8 cellular contexts compared by ENCODE assay signal in the genomic region with DNA sequence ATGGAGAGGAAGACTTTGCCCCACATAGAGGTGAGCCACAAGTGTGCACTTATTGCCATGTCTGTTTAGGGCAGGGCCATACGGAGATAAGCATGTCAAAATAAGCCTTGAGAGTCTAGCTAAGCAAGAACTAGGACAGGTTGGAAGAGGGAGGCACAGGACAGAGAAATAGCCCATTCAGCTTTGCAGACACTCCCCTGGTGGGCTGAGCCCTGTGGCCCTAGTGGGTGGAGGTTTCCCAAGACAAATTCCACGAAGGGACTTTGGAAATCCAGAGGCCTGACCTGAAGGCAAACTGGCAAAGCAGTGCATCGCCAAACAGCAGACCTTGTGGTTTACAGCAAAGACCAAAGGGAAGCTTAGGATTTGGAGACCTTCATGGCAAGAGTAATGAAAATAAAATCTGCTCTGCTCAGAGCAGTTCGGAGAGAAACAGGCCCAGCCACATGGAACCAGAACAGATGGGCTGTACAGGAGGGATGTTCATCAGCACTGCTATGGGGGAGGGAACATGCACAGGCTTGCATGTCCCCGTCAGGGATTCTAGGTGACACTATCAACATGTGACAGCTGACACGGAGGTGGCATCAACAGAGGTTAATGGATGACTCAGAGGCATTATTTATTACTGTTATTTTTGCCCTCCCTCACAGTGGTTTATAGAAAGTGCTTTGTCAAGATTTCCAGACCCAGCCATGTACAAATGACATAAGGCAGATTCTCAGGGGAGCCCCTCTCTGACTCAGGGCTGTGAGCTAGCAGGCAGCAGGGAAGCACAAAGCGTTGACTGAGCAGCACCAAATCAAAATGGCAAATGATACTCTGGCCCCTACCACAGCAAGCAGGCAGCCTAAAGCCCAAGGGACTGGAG.
A peak's percentile ranks its signal among the peaks of the same experiment; 100 is the strongest.
DNase-seq lines count a peak whose midpoint lies in the region; ATAC-seq, FAIRE-seq and TF ChIP-seq lines count a peak whose summit lies in the region.

No MANE protein-coding gene starts in this region.

- H3K4me3 ChIP-seq in H1 (ENCODE audit: extremely low read depth in 1 of 4, insufficient read depth in 2 of 4, low read depth in 3 of 4, low read length in 4 of 4), result no peak overlapping the region
- no peak overlapping the region for H3K4me3 ChIP-seq in Karpas-422 (ENCODE audit: low read length)

- H2BK20ac ChIP-seq in H1 (ENCODE audit: low read length), result no peak overlapping the region

- no peak overlapping the region for H3K14ac ChIP-seq in H1 (ENCODE audit: insufficient read length)

- H3K79me1 ChIP-seq in H1 (ENCODE audit: low read depth, low read length), result no peaks in the 10 kb centered on the region

- H2BK12ac ChIP-seq in H1 (ENCODE audit: low read depth, low read length), result no peak overlapping the region

- H3K4me1 Mint-ChIP-seq in activated T-cell treated with anti-CD3 and anti-CD28 coated beads, Interleukin-2, amount 50 U/mL, for 4 hours (ENCODE audit: low read depth), result peaks cover 6% of the 10 kb centered on the region
- H3K4me1 Mint-ChIP-seq in activated T-cell treated with anti-CD3 and anti-CD28 coated beads, Interleukin-2, amount 50 U/mL, for 24 hours (ENCODE audit: low read depth), result peaks cover 10% of the 10 kb centered on the region
- peaks cover 18% of the 10 kb centered on the region for H3K4me1 Mint-ChIP-seq in progenitor cell of endocrine pancreas (ENCODE audit: low read depth)

- FAIRE-seq in H1 (lab: Jason Lieb, UNC), result no peak

- no peak overlapping the region for H2BK120ac ChIP-seq in H1 (replicated peaks; ENCODE audit: low read depth, low read length)

- H4K8ac ChIP-seq in H1 (ENCODE audit: extremely low read depth, insufficient read depth, low read length), result no peak overlapping the region

- H3K23ac ChIP-seq in H1 (ENCODE audit: insufficient read length), result no peak overlapping the region

- no peak for TF ChIP-seq EP300 in H1 (IDR thresholded peaks at IDR 0.05; ENCODE audit: borderline replicate concordance in 1 of 2, low read depth in 2 of 2, low read length in 2 of 2)

- no peak overlapping the region for H2BK15ac ChIP-seq in H1 (ENCODE audit: low read length)

- TF ChIP-seq POLR2A in H1 (IDR thresholded peaks at IDR 0.05; ENCODE audit: control extremely low read depth in 1 of 2, low read depth in 2 of 2, low read length in 2 of 2), result no peak

- H3K4me2 ChIP-seq in H1 (ENCODE audit: insufficient read depth in 1 of 2, low read depth in 2 of 2, low read length in 2 of 2), result no peak overlapping the region
- H3K4me2 ChIP-seq in Karpas-422 (ENCODE audit: low read depth, low read length, poor library complexity, severe bottlenecking), result no peak overlapping the region

- H4K91ac ChIP-seq in H1 (replicated peaks; ENCODE audit: insufficient read length, low read length), result no peak overlapping the region

- H3K4me1 ChIP-seq in H1 (replicated peaks in 1 of 4; ENCODE audit: control insufficient read depth in 3 of 4, insufficient read depth in 4 of 4, low read length in 3 of 4) (no peaks in the 10 kb centered on the region), Karpas-422 (ENCODE audit: low read length) (no peaks in the 10 kb centered on the region; the same call in 1 of the 2 replicates)

- H4K5ac ChIP-seq in H1 (ENCODE audit: insufficient read length, low read depth, low read length), result no peak overlapping the region

- H3K27me3 ChIP-seq in H1 (replicated peaks in 1 of 4; ENCODE audit: control insufficient read depth in 3 of 4, extremely low read depth in 1 of 4, insufficient read depth in 3 of 4, low read length in 3 of 4) (no peaks in the 10 kb centered on the region), Karpas-422 (ENCODE audit: low read length) (no peaks in the 10 kb centered on the region)

- H3K4me3 Mint-ChIP-seq in activated T-cell treated with anti-CD3 and anti-CD28 coated beads, Interleukin-2, amount 50 U/mL, for 4 hours, result no peak overlapping the region
- no peak overlapping the region for H3K4me3 Mint-ChIP-seq in activated T-cell treated with anti-CD3 and anti-CD28 coated beads, Interleukin-2, amount 50 U/mL, for 24 hours
- H3K4me3 Mint-ChIP-seq in progenitor cell of endocrine pancreas (ENCODE audit: low read depth), result no peak overlapping the region

- H3K18ac ChIP-seq in H1 (ENCODE audit: extremely low read depth, low read length), result no peak overlapping the region

- H3K9ac ChIP-seq in H1 (replicated peaks in 1 of 4; ENCODE audit: extremely low read depth in 1 of 4, low read depth in 3 of 4, low read length in 3 of 4) (no peak overlapping the region), Karpas-422 (ENCODE audit: low read length) (no peak overlapping the region)

- H3K9me2 ChIP-seq in Karpas-422 (replicated peaks; ENCODE audit: insufficient read depth, low read length), result no peaks in the 10 kb centered on the region

- no peak overlapping the region for H3K27ac ChIP-seq in H1 (ENCODE audit: low read depth, low read length)
- H3K27ac ChIP-seq in Karpas-422 (ENCODE audit: low read length), result no peak overlapping the region

- no peaks in the 10 kb centered on the region for H3K36me3 Mint-ChIP-seq in activated T-cell treated with anti-CD3 and anti-CD28 coated beads, Interleukin-2, amount 50 U/mL, for 4 hours (ENCODE audit: insufficient read depth)
- H3K36me3 Mint-ChIP-seq in activated T-cell treated with anti-CD3 and anti-CD28 coated beads, Interleukin-2, amount 50 U/mL, for 24 hours (ENCODE audit: low read depth), result no peaks in the 10 kb centered on the region
- no peaks in the 10 kb centered on the region for H3K36me3 Mint-ChIP-seq in progenitor cell of endocrine pancreas (ENCODE audit: insufficient read depth)

- peak; percentile 66 to 82 for ATAC-seq in activated T-cell treated with anti-CD3 and anti-CD28 coated beads, Interleukin-2, amount 50 U/mL, for 4 hours

- H3K79me2 ChIP-seq in H1 (ENCODE audit: control insufficient read depth in 1 of 2, insufficient read depth in 2 of 2, low read length in 2 of 2), result no peaks in the 10 kb centered on the region
- no peaks in the 10 kb centered on the region for H3K79me2 ChIP-seq in Karpas-422 (ENCODE audit: low read length)

- no peaks in the 10 kb centered on the region for H3K9me3 ChIP-seq in H1 (ENCODE audit: insufficient read depth in 2 of 2, low read depth in 1 of 2, low read length in 1 of 2)
- no peaks in the 10 kb centered on the region for H3K9me3 ChIP-seq in Karpas-422 (ENCODE audit: low read length)

- DNase-seq in activated T-cell treated with anti-CD3 and anti-CD28 coated beads, Interleukin-2, amount 50 U/mL, for 4 hours, result peak; percentile 21
- no peak for DNase-seq in activated T-cell treated with anti-CD3 and anti-CD28 coated beads, Interleukin-2, amount 50 U/mL, for 24 hours
- DNase-seq in H4 (ENCODE audit: low spot score), result peak; percentile 71
- DNase-seq in NCI-H1694 (lab: John Stamatoyannopoulos, UW), result peak; percentile 100
- DNase-seq in H1 (ENCODE audit: low read depth in 1 of 2, low spot score in 2 of 2), result no peak
- no peak for DNase-seq in progenitor cell of endocrine pancreas (ENCODE audit: low spot score, unreplicated experiment)
- no peak for DNase-seq in Karpas-422
- no peak for DNase-seq in NCI-H2029 treated with DMSO at 0.1 percent for 48 hours (lab: John Stamatoyannopoulos, UW)

- no peak overlapping the region for H3K4ac ChIP-seq in H1 (replicated peaks; ENCODE audit: insufficient read length, low read depth, low read length)

- WGBS in H1 (ENCODE audit: extremely low coverage in 1 of 2, insufficient coverage in 1 of 2, insufficient read length in 1 of 2, insufficient replicate concordance in 2 of 2, low coverage in 1 of 2, low lambda C conversion rate in 2 of 2, missing lambda C conversion rate in 1 of 2), 2 experiments, result 84% methylated on average over 7 of the region's 7 CpGs; no CpG with 5 or more reads in 1 of the 2 experiments

- H2AFZ ChIP-seq in H1 (ENCODE audit: low read length) (0 out of 2 replicates have a peak overlapping the region, but pooled peaks have one; percentile 28), Karpas-422 (ENCODE audit: low read length) (no peak overlapping the region)

- POLR2A ChIA-PET in H1 (lab: Charles Lee; ENCODE audit: partially characterized antibody), result no interaction called here

- H3K36me3 ChIP-seq in H1 (ENCODE audit: control insufficient read depth in 2 of 4, insufficient read depth in 4 of 4, low read length in 3 of 4) (no peaks in the 10 kb centered on the region), Karpas-422 (ENCODE audit: insufficient read depth, low read length) (no peaks in the 10 kb centered on the region)

- TF ChIP-seq CTCF in H1 (IDR thresholded peaks at IDR 0.05; ENCODE audit: control extremely low read depth in 1 of 3, insufficient read depth in 1 of 3, low read depth in 1 of 3, low read length in 3 of 3) (no peak), progenitor cell of endocrine pancreas (IDR thresholded peaks at IDR 0.05; ENCODE audit: unreplicated experiment) (no peak)

- CTCF ChIA-PET in H1 (lab: Charles Lee; ENCODE audit: partially characterized antibody), result interaction anchor here (1.1 kb wide), 1 partner anchor 9 kb away, joined by 4 read pairs; no protein-coding TSS in a partner anchor

- H3K23me2 ChIP-seq in H1 (ENCODE audit: low read depth, low read length), result no peaks in the 10 kb centered on the region

- H3K27ac Mint-ChIP-seq in activated T-cell treated with anti-CD3 and anti-CD28 coated beads, Interleukin-2, amount 50 U/mL, for 24 hours, result no peak overlapping the region
- H3K27ac Mint-ChIP-seq in progenitor cell of endocrine pancreas, result peak overlapping the region; percentile 14

- H3K9me3 Mint-ChIP-seq in activated T-cell treated with anti-CD3 and anti-CD28 coated beads, Interleukin-2, amount 50 U/mL, for 4 hours, result no peaks in the 10 kb centered on the region
- H3K9me3 Mint-ChIP-seq in activated T-cell treated with anti-CD3 and anti-CD28 coated beads, Interleukin-2, amount 50 U/mL, for 24 hours, result no peaks in the 10 kb centered on the region
- H3K9me3 Mint-ChIP-seq in progenitor cell of endocrine pancreas (ENCODE audit: low read depth), result no peaks in the 10 kb centered on the region

- H2AK5ac ChIP-seq in H1 (ENCODE audit: low read depth, low read length), result no peak overlapping the region

- H4K20me1 ChIP-seq in H1 (replicated peaks in 1 of 2; ENCODE audit: control insufficient read depth in 1 of 2, insufficient read depth in 2 of 2, low read length in 2 of 2), result no peaks in the 10 kb centered on the region
- no peaks in the 10 kb centered on the region for H4K20me1 ChIP-seq in Karpas-422 (ENCODE audit: insufficient read depth, low read depth, low read length)

- no peak overlapping the region for H3K56ac ChIP-seq in H1 (replicated peaks; ENCODE audit: insufficient read length, low read depth, low read length)

- no peaks in the 10 kb centered on the region for H3K27me3 Mint-ChIP-seq in activated T-cell treated with anti-CD3 and anti-CD28 coated beads, Interleukin-2, amount 50 U/mL, for 4 hours (ENCODE audit: low read depth)
- H3K27me3 Mint-ChIP-seq in activated T-cell treated with anti-CD3 and anti-CD28 coated beads, Interleukin-2, amount 50 U/mL, for 24 hours, result no peaks in the 10 kb centered on the region
- peaks cover 9% of the 10 kb centered on the region for H3K27me3 Mint-ChIP-seq in progenitor cell of endocrine pancreas

- TF ChIP-seq RAD21 in H1 (IDR thresholded peaks at IDR 0.05 in 1 of 2, conservative IDR thresholded peaks at IDR 0.05 in 1 of 2; ENCODE audit: low read depth in 2 of 2, low read length in 2 of 2), result no peak

- H2BK5ac ChIP-seq in H1 (ENCODE audit: low read depth, low read length), result no peak overlapping the region

TF ChIP-seq in H1, 55 proteins besides CTCF, POLR2A, EP300 and RAD21 (continues in another document):
- no peak for TF ChIP-seq RBBP5 (IDR thresholded peaks at IDR 0.05; ENCODE audit: borderline replicate concordance, low read depth, low read length)

Comparison
In these comparisons a context has a peak if more than half of its experiments do, and no peak if none do; other contexts are left out.
1. DNase-seq: peak in activated T-cell treated with anti-CD3 and anti-CD28 coated beads, Interleukin-2, amount 50 U/mL, for 4 hours (single experiment), H4 (single experiment) and NCI-H1694 (single experiment); none in activated T-cell treated with anti-CD3 and anti-CD28 coated beads, Interleukin-2, amount 50 U/mL, for 24 hours (single experiment), H1 (0 of 2), progenitor cell of endocrine pancreas (single experiment), Karpas-422 (single experiment) and NCI-H2029 treated with DMSO at 0.1 percent for 48 hours (single experiment).